8 cellular contexts compared by ENCODE assay signal in genomic region chr5:179763215-179763945, GRCh38. TPM values are rescaled to one million over a fixed set of nuclear protein-coding genes. Genes with fewer than 3 reads are reported as not detected.
A peak's percentile ranks its signal among the peaks of the same experiment; 100 is the strongest.
DNase-seq lines count a peak whose midpoint lies in the region; ATAC-seq, FAIRE-seq and TF ChIP-seq lines count a peak whose summit lies in the region.

No MANE protein-coding gene starts in this region.

- intact Hi-C loops in activated CD4-positive, alpha-beta T cell treated with anti-CD3 and anti-CD28 coated beads, Interleukin-2, amount 10 ng/mL, durations not matched to agents 24 days and 14 days (cut with micrococcal nuclease): loop anchor here (2.0 to 5.0 kb wide), 2 partner anchors 31 to 94 kb away; partner anchors contain the start of genes MAML1 and MRNIP
- intact Hi-C loops in endothelial cell of umbilical vein (cut with micrococcal nuclease): loop anchor here (1.0 to 2.0 kb wide), 3 partner anchors 33 to 327 kb away; no protein-coding TSS in a partner anchor

- H4K20me1 ChIP-seq in endothelial cell of umbilical vein (replicated peaks; ENCODE audit: control insufficient read depth, extremely low read depth, insufficient read depth, low read length): peaks cover 2% of the 10 kb centered on the region

- TF ChIP-seq CTCF in endothelial cell of umbilical vein (IDR thresholded peaks at IDR 0.05; ENCODE audit: extremely low read depth in 1 of 2, insufficient read depth in 1 of 2, low read depth in 1 of 2, low read length in 2 of 2): peak; percentile 77 to 85

- no peaks in the 10 kb centered on the region for H3K9me3 Mint-ChIP-seq in activated CD4-positive, alpha-beta T cell treated with anti-CD3 and anti-CD28 coated beads, Interleukin-2, amount 10 ng/mL, durations not matched to agents 24 days and 14 days
- H3K9me3 Mint-ChIP-seq in stimulated activated naive B cell treated with anti-CD40 and anti-IgM and Interleukin-4, amounts not matched to agents 10 μg/mL and 1 μg/mL and 100 μg/mL, for 72 hours: no peaks in the 10 kb centered on the region

- ATAC-seq in GM21737 (IDR thresholded peaks at IDR 0.05; ENCODE audit: unreplicated experiment) (peak; percentile 63), GM18909 (IDR thresholded peaks at IDR 0.05; ENCODE audit: poor library complexity, unreplicated experiment) (no peak)
- ATAC-seq in stimulated activated naive B cell treated with anti-CD40 and anti-IgM and Interleukin-4, amounts not matched to agents 10 μg/mL and 1 μg/mL and 100 μg/mL, for 72 hours (replicated peaks): peak; percentile 57 to 61

- no peak overlapping the region for H3K9ac ChIP-seq in endothelial cell of umbilical vein (replicated peaks; ENCODE audit: extremely low read depth, insufficient read depth, low read length)
- no peak overlapping the region for H3K9ac ChIP-seq in muscle layer of colon (ENCODE audit: low read length)

- peaks cover 18% of the 10 kb centered on the region for H3K36me3 Mint-ChIP-seq in activated CD4-positive, alpha-beta T cell treated with anti-CD3 and anti-CD28 coated beads, Interleukin-2, amount 10 ng/mL, durations not matched to agents 24 days and 14 days (ENCODE audit: low read depth)
- peaks cover 16 to 18% of the 10 kb centered on the region in 2 donors for H3K36me3 Mint-ChIP-seq in stimulated activated naive B cell treated with anti-CD40 and anti-IgM and Interleukin-4, amounts not matched to agents 10 μg/mL and 1 μg/mL and 100 μg/mL, for 72 hours

- peak; percentile 52 for DNase-seq in COR-L47 (lab: John Stamatoyannopoulos, UW)
- DNase-seq in NCI-H2081 treated with DMSO at 0.1 percent for 48 hours (lab: John Stamatoyannopoulos, UW): peak; percentile 21
- peak; percentile 83 for DNase-seq in activated CD4-positive, alpha-beta T cell treated with anti-CD3 and anti-CD28 coated beads, Interleukin-2, amount 10 ng/mL, durations not matched to agents 24 days and 14 days
- peak; percentile 85 for DNase-seq in endothelial cell of umbilical vein (ENCODE audit: low read depth, low spot score)
- peak; percentile 5 for DNase-seq in stimulated activated naive B cell treated with anti-CD40 and anti-IgM and Interleukin-4, amounts not matched to agents 10 μg/mL and 1 μg/mL and 100 μg/mL, for 72 hours

- H3K4me3 ChIP-seq in endothelial cell of umbilical vein (replicated peaks in 1 of 3; ENCODE audit: insufficient read depth in 1 of 3, low read depth in 1 of 3, low read length in 3 of 3) (no peak overlapping the region), muscle layer of colon (ENCODE audit: low read depth in 1 of 2, low read length in 2 of 2) (no peak overlapping the region)

- no peak for TF ChIP-seq POLR2A in endothelial cell of umbilical vein (IDR thresholded peaks at IDR 0.05; ENCODE audit: low read depth, low read length)

- BruUV-seq in endothelial cell of umbilical vein (replicated peaks; lab: Mats Ljungman, UMichigan): no TSS peak

- H3K79me2 ChIP-seq in endothelial cell of umbilical vein (ENCODE audit: control insufficient read depth, insufficient read depth, low read length): peaks cover 56% of the 10 kb centered on the region

- H3K4me2 ChIP-seq in endothelial cell of umbilical vein (ENCODE audit: insufficient read depth, low read length): no peak overlapping the region

- dilution Hi-C loops in endothelial cell of umbilical vein (cut with MboI; ENCODE audit: extremely low pct_ligation_motif_present, low sequenced_read_pairs): no loop called here

- H3K4me3 Mint-ChIP-seq in activated CD4-positive, alpha-beta T cell treated with anti-CD3 and anti-CD28 coated beads, Interleukin-2, amount 10 ng/mL, durations not matched to agents 24 days and 14 days: no peak overlapping the region
- H3K4me3 Mint-ChIP-seq in stimulated activated naive B cell treated with anti-CD40 and anti-IgM and Interleukin-4, amounts not matched to agents 10 μg/mL and 1 μg/mL and 100 μg/mL, for 72 hours: no peak overlapping the region

- peaks cover 47% of the 10 kb centered on the region for H3K4me1 Mint-ChIP-seq in activated CD4-positive, alpha-beta T cell treated with anti-CD3 and anti-CD28 coated beads, Interleukin-2, amount 10 ng/mL, durations not matched to agents 24 days and 14 days
- peaks cover 33 to 67% of the 10 kb centered on the region in 2 donors for H3K4me1 Mint-ChIP-seq in stimulated activated naive B cell treated with anti-CD40 and anti-IgM and Interleukin-4, amounts not matched to agents 10 μg/mL and 1 μg/mL and 100 μg/mL, for 72 hours

- H3K9me3 ChIP-seq in endothelial cell of umbilical vein (replicated peaks; ENCODE audit: control insufficient read depth, insufficient read depth, low read length) (no peaks in the 10 kb centered on the region), muscle layer of colon (ENCODE audit: low read length) (no peaks in the 10 kb centered on the region)

- H3K27me3 ChIP-seq in endothelial cell of umbilical vein (ENCODE audit: control insufficient read depth in 2 of 2, insufficient read depth in 2 of 2, low read length in 2 of 2): no peaks in the 10 kb centered on the region
- H3K27me3 ChIP-seq in muscle layer of colon (ENCODE audit: control insufficient read depth in 1 of 2, insufficient read depth in 2 of 2, low read length in 2 of 2): no peaks in the 10 kb centered on the region

- H3K4me1 ChIP-seq in endothelial cell of umbilical vein (ENCODE audit: control insufficient read depth, extremely low read depth, insufficient read depth, low read length): peaks cover 55% of the 10 kb centered on the region
- peaks cover 68% of the 10 kb centered on the region for H3K4me1 ChIP-seq in muscle layer of colon (ENCODE audit: insufficient read depth, low read length)

- CTCF ChIA-PET in endothelial cell of umbilical vein (lab: Charles Lee): interaction anchor here (0.7 to 7.1 kb wide), 28 partner anchors 8 to 446 kb away, joined by 3 to 103 read pairs (median 6); partner anchors contain the start of genes LTC4S, MAML1 and SQSTM1

- no peaks in the 10 kb centered on the region for H3K9me1 ChIP-seq in endothelial cell of umbilical vein (replicated peaks; ENCODE audit: control insufficient read depth, extremely low read depth, insufficient read depth, low read length)

- no peak overlapping the region for H2AFZ ChIP-seq in endothelial cell of umbilical vein (ENCODE audit: low read depth, low read length)

- POLR2A ChIA-PET in endothelial cell of umbilical vein (lab: Charles Lee): interaction anchor here (1.3 to 1.4 kb wide), 2 partner anchors 57 to 140 kb away, joined by 3 read pairs; partner anchors contain the start of genes HNRNPH1 and SQSTM1

- H3K36me3 ChIP-seq in endothelial cell of umbilical vein (ENCODE audit: control insufficient read depth in 2 of 2, extremely low read depth in 1 of 2, insufficient read depth in 2 of 2, low read length in 2 of 2): no peaks in the 10 kb centered on the region
- H3K36me3 ChIP-seq in muscle layer of colon (ENCODE audit: insufficient read depth, low read length): peaks cover 21% of the 10 kb centered on the region

- no peak overlapping the region for H3K27ac Mint-ChIP-seq in activated CD4-positive, alpha-beta T cell treated with anti-CD3 and anti-CD28 coated beads, Interleukin-2, amount 10 ng/mL, durations not matched to agents 24 days and 14 days
- H3K27ac Mint-ChIP-seq in stimulated activated naive B cell treated with anti-CD40 and anti-IgM and Interleukin-4, amounts not matched to agents 10 μg/mL and 1 μg/mL and 100 μg/mL, for 72 hours: no peak overlapping the region

- FAIRE-seq in endothelial cell of umbilical vein (lab: Jason Lieb, UNC): peak; percentile 91

- no peaks in the 10 kb centered on the region for H3K27me3 Mint-ChIP-seq in activated CD4-positive, alpha-beta T cell treated with anti-CD3 and anti-CD28 coated beads, Interleukin-2, amount 10 ng/mL, durations not matched to agents 24 days and 14 days
- H3K27me3 Mint-ChIP-seq in stimulated activated naive B cell treated with anti-CD40 and anti-IgM and Interleukin-4, amounts not matched to agents 10 μg/mL and 1 μg/mL and 100 μg/mL, for 72 hours: no peaks in the 10 kb centered on the region

- H3K27ac ChIP-seq in endothelial cell of umbilical vein (ENCODE audit: insufficient read depth, low read depth, low read length) (no peak overlapping the region), muscle layer of colon (ENCODE audit: low read depth, low read length) (peak overlapping the region; percentile 3)

RNA-seq across cellular contexts. Expression of gene LTC4S, which starts 30.4 kb away (rescaled TPM):
- total RNA-seq in activated CD4-positive, alpha-beta T cell treated with anti-CD3 and anti-CD28 coated beads, Interleukin-2, amount 10 ng/mL, durations not matched to agents 24 days and 14 days: 0.88 and 1.6 TPM in 2 replicates
- 0.88 and 0.95 TPM in 2 replicates for total RNA-seq in endothelial cell of umbilical vein
- polyA plus RNA-seq in endothelial cell of umbilical vein: 6.3 and 14.1 TPM in 2 replicates
- 0.98 and 1.7 TPM in 2 replicates for polyA plus RNA-seq in endothelial cell of umbilical vein (2011; cell fraction: cytosol; rRNA removed)
- polyA plus RNA-seq in endothelial cell of umbilical vein (2011; cell fraction: nucleus; rRNA removed): 2.3 and 3.3 TPM in 2 replicates
- polyA plus RNA-seq in endothelial cell of umbilical vein (2012): 1.0 TPM in 1 of 2 replicates, not detected in the other
- polyA minus RNA-seq in endothelial cell of umbilical vein: 0.49 TPM in 1 of 2 replicates, not detected in the other
- polyA minus RNA-seq in endothelial cell of umbilical vein (2011; cell fraction: cytosol; rRNA and poly(A)+ RNA removed): not detected
- not detected in 2 replicates for polyA minus RNA-seq in endothelial cell of umbilical vein (2011; cell fraction: nucleus; rRNA and poly(A)+ RNA removed)

RNA-seq across cellular contexts. Expression of gene MAML1, which starts 30.8 kb away (rescaled TPM):
- 34.6 and 37.3 TPM in 2 replicates for total RNA-seq in activated CD4-positive, alpha-beta T cell treated with anti-CD3 and anti-CD28 coated beads, Interleukin-2, amount 10 ng/mL, durations not matched to agents 24 days and 14 days
- 29.0 and 30.1 TPM in 2 replicates for total RNA-seq in endothelial cell of umbilical vein
- polyA plus RNA-seq in endothelial cell of umbilical vein: 11.7 and 12.4 TPM in 2 replicates
- polyA plus RNA-seq in endothelial cell of umbilical vein (2011; cell fraction: cytosol; rRNA removed): 9.5 and 10.7 TPM in 2 replicates
- 12.5 and 13.6 TPM in 2 replicates for polyA plus RNA-seq in endothelial cell of umbilical vein (2011; cell fraction: nucleus; rRNA removed)
- 13.7 and 14.8 TPM in 2 replicates for polyA plus RNA-seq in endothelial cell of umbilical vein (2012)
- polyA minus RNA-seq in endothelial cell of umbilical vein: 13.1 and 15.0 TPM in 2 replicates
- 8.9 TPM for polyA minus RNA-seq in endothelial cell of umbilical vein (2011; cell fraction: cytosol; rRNA and poly(A)+ RNA removed)
- 14.1 and 17.8 TPM in 2 replicates for polyA minus RNA-seq in endothelial cell of umbilical vein (2011; cell fraction: nucleus; rRNA and poly(A)+ RNA removed)

RNA-seq across cellular contexts. Expression of gene MGAT4B, which starts 43.3 kb away (rescaled TPM):
- 126 and 134 TPM in 2 replicates for total RNA-seq in activated CD4-positive, alpha-beta T cell treated with anti-CD3 and anti-CD28 coated beads, Interleukin-2, amount 10 ng/mL, durations not matched to agents 24 days and 14 days
- total RNA-seq in endothelial cell of umbilical vein: 226 and 243 TPM in 2 replicates
- 243 and 300 TPM in 2 replicates for polyA plus RNA-seq in endothelial cell of umbilical vein
- polyA plus RNA-seq in endothelial cell of umbilical vein (2011; cell fraction: cytosol; rRNA removed): 227 and 229 TPM in 2 replicates
- polyA plus RNA-seq in endothelial cell of umbilical vein (2011; cell fraction: nucleus; rRNA removed): 434 and 609 TPM in 2 replicates
- 211 and 221 TPM in 2 replicates for polyA plus RNA-seq in endothelial cell of umbilical vein (2012)
- 149 and 172 TPM in 2 replicates for polyA minus RNA-seq in endothelial cell of umbilical vein
- 87.2 TPM for polyA minus RNA-seq in endothelial cell of umbilical vein (2011; cell fraction: cytosol; rRNA and poly(A)+ RNA removed)
- 91.5 and 136 TPM in 2 replicates for polyA minus RNA-seq in endothelial cell of umbilical vein (2011; cell fraction: nucleus; rRNA and poly(A)+ RNA removed)

RNA-seq across cellular contexts. Expression of gene SQSTM1, which starts 57.3 kb away (rescaled TPM):
- total RNA-seq in activated CD4-positive, alpha-beta T cell treated with anti-CD3 and anti-CD28 coated beads, Interleukin-2, amount 10 ng/mL, durations not matched to agents 24 days and 14 days: 177 and 183 TPM in 2 replicates
- 316 and 346 TPM in 2 replicates for total RNA-seq in endothelial cell of umbilical vein
- 293 and 302 TPM in 2 replicates for polyA plus RNA-seq in endothelial cell of umbilical vein
- 161 and 215 TPM in 2 replicates for polyA plus RNA-seq in endothelial cell of umbilical vein (2011; cell fraction: cytosol; rRNA removed)
- 318 and 450 TPM in 2 replicates for polyA plus RNA-seq in endothelial cell of umbilical vein (2011; cell fraction: nucleus; rRNA removed)
- polyA plus RNA-seq in endothelial cell of umbilical vein (2012): 253 and 324 TPM in 2 replicates
- polyA minus RNA-seq in endothelial cell of umbilical vein: 329 and 383 TPM in 2 replicates
- polyA minus RNA-seq in endothelial cell of umbilical vein (2011; cell fraction: cytosol; rRNA and poly(A)+ RNA removed): 322 TPM
- 164 and 528 TPM in 2 replicates for polyA minus RNA-seq in endothelial cell of umbilical vein (2011; cell fraction: nucleus; rRNA and poly(A)+ RNA removed)

Comparison
In these comparisons a context has a peak if more than half of its experiments do, and no peak if none do; other contexts are left out.
1. DNase-seq: peak in every context shown above with its lines; median percentile 85 in endothelial cell of umbilical vein; 83 in activated CD4-positive, alpha-beta T cell treated with anti-CD3 and anti-CD28 coated beads, Interleukin-2, amount 10 ng/mL, durations not matched to agents 24 days and 14 days; 52 in COR-L47; 21 in NCI-H2081 treated with DMSO at 0.1 percent for 48 hours; 5 in stimulated activated naive B cell treated with anti-CD40 and anti-IgM and Interleukin-4, amounts not matched to agents 10 μg/mL and 1 μg/mL and 100 μg/mL, for 72 hours.